Comparison of ENCODE assay signal across 1 cellular context in genomic region chr4:153539058-153539826, GRCh38.
TF ChIP-seq lines count a peak whose summit lies in the region.

No MANE protein-coding gene starts in this region.

TF ChIP-seq in IMR-90, 13 proteins besides CTCF, POLR2A, EP300 and RAD21 (continued from another document):
- TF ChIP-seq CEBPB (IDR thresholded peaks at IDR 0.05; ENCODE audit: low read depth, low read length) (no peak), BHLHE40 (IDR thresholded peaks at IDR 0.05; ENCODE audit: low read depth, low read length) (no peak), MAFK (IDR thresholded peaks at IDR 0.05; ENCODE audit: low read depth, low read length) (no peak), CHD1 (IDR thresholded peaks at IDR 0.05; ENCODE audit: low read depth, low read length) (no peak)
